ENCODE assay signal across 9 cellular contexts in the genomic region with DNA sequence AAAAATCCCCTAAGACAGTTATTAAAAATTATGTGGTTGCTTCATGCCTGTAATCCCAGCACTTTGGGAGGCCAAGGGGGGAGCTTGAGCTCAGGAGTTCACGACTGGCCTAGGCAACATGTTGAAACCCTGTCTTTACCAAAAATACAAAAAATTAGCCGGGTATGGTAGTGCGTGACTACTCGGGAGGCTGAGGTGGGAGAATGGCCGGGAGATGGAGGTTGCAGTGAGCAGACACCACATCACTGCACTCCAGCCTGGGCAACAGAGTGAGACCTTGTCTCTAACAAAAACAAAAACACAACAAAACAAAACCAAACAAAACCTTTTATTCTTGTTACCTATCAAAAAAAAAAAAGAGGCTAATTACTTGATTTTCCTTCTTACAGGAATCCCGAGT. TPM values are rescaled to one million over a fixed set of nuclear protein-coding genes. Genes with fewer than 3 reads are reported as not detected.
DNase-seq lines count a peak whose midpoint lies in the region; ATAC-seq and TF ChIP-seq lines count a peak whose summit lies in the region.
"Had no signal": no experiment of that assay in that cellular context is flagged by ENCODE, and none has a peak within 500 bp of the region (broad histone marks: within the 10 kb centered on the region; RNA-seq: fewer than 3 reads in every experiment).

No MANE protein-coding gene starts in this region.

- intact Hi-C loops in sigmoid colon (cut with DNase I) (loop anchor here (5.0 to 10.0 kb wide), 2 partner anchors 105 to 118 kb away; no protein-coding TSS in a partner anchor), heart right ventricle (cut with DNase I) (loop anchor here in 6 of 10 donors (2.0 to 10.0 kb wide), 8 partner anchors 31 to 1835 kb away; a partner anchor contains a TSS)

- peak overlapping the region; percentile 54 for H3K4me3 ChIP-seq in HFF-Myc (replicated peaks; ENCODE audit: low read depth, low read length)
- H3K4me3 ChIP-seq in epithelial cell of proximal tubule (ENCODE audit: low read depth, low read length), result peak overlapping the region; percentile 76
- no peak overlapping the region for H3K4me3 ChIP-seq in sigmoid colon
- H3K4me3 ChIP-seq in heart right ventricle, result peak overlapping the region in 3 of 10 donors; percentile 60 to 73 (median 64)

- peak overlapping the region in 3 of 4 donors; percentile 93 to 99 (median 95) for H3K27ac ChIP-seq in sigmoid colon
- peak overlapping the region in 1 of 10 donors; percentile 94 for H3K27ac ChIP-seq in heart right ventricle

- ATAC-seq in T-helper 17 cell (no peak), heart right ventricle (no peak), HG02973 (IDR thresholded peaks at IDR 0.05; ENCODE audit: unreplicated experiment) (no peak)

- peak overlapping the region; percentile 95 for H3K4me3 Mint-ChIP-seq in T-helper 17 cell

- TF ChIP-seq POLR2A in sigmoid colon (IDR thresholded peaks at IDR 0.05), result no peak

- H3K27ac Mint-ChIP-seq in T-helper 17 cell, result peak overlapping the region; percentile 94

- no peak for TF ChIP-seq CTCF in HFF-Myc (IDR thresholded peaks at IDR 0.05; ENCODE audit: low read depth, low read length, missing control alignments)
- no peak for TF ChIP-seq CTCF in epithelial cell of proximal tubule (conservative IDR thresholded peaks at IDR 0.05; ENCODE audit: low read depth, low read length)
- no peak for TF ChIP-seq CTCF in sigmoid colon (IDR thresholded peaks at IDR 0.05)
- no peak for TF ChIP-seq CTCF in GM20000 (IDR thresholded peaks at IDR 0.05; ENCODE audit: extremely low read depth, missing control alignments)
- no peak for TF ChIP-seq CTCF in heart right ventricle (IDR thresholded peaks at IDR 0.05)

- H3K9me3 ChIP-seq in T-helper 17 cell (ENCODE audit: control insufficient read depth, low read length, poor library complexity, severe bottlenecking) (no peaks in the 10 kb centered on the region), sigmoid colon (no peaks in the 10 kb centered on the region), heart right ventricle (no peaks in the 10 kb centered on the region)

- H3K4me1 ChIP-seq in sigmoid colon (peaks cover 0 to 34% (median 27%) of the 10 kb centered on the region in 4 donors), heart right ventricle (peaks cover 0 to 68% (median 37%) of the 10 kb centered on the region in 9 donors)

- H3K27me3 ChIP-seq in sigmoid colon (no peaks in the 10 kb centered on the region), heart right ventricle (no peaks in the 10 kb centered on the region)

- no peak for DNase-seq in HFF-Myc (ENCODE audit: extremely low read depth, low read depth)
- no peak for DNase-seq in T-helper 17 cell
- no peak for DNase-seq in epithelial cell of proximal tubule (ENCODE audit: low read depth)
- DNase-seq in sigmoid colon, result no peak
- no peak for DNase-seq in GM20000 (ENCODE audit: low spot score)
- no peak for DNase-seq in heart right ventricle
- no peak for DNase-seq in activated gamma-delta T cell treated with Interleukin-2 at 50 U/mL for 16 hours
- DNase-seq: NK-92 treated with Interleukin-12 subunit alpha and Interleukin-12 subunit beta, amount 100 ng/mL, for 24 hours had no signal

- TF ChIP-seq EP300 in sigmoid colon (IDR thresholded peaks at IDR 0.05), result no peak

- H3K36me3 ChIP-seq in sigmoid colon (no peaks in the 10 kb centered on the region), heart right ventricle (peaks cover 0 to 10% (median 0%) of the 10 kb centered on the region in 9 donors)

- peaks cover 3% of the 10 kb centered on the region for H3K36me3 Mint-ChIP-seq in T-helper 17 cell (ENCODE audit: low read depth)

- WGBS in sigmoid colon, 2 donors, result 23 to 55% methylated on average over 6 of the region's 6 CpGs
- 76 to 82% methylated on average over 6 of the region's 6 CpGs for WGBS in heart right ventricle, 2 donors

- H3K27me3 Mint-ChIP-seq in T-helper 17 cell, result no peaks in the 10 kb centered on the region

- peaks cover 30% of the 10 kb centered on the region for H3K4me1 Mint-ChIP-seq in T-helper 17 cell

RNA-seq across cellular contexts. Expression of a gene that starts 2.1 kb away (rescaled TPM):
- total RNA-seq in T-helper 17 cell (100 to 1,000 TPM in 1 of 2 donors, 10 to 100 TPM in 1; 92.8 to 100 TPM), epithelial cell of proximal tubule (12.0 and 12.8 TPM in 2 replicates), sigmoid colon (10 to 100 TPM; 18.6 to 21.0 (median 20.1) TPM), heart right ventricle (10 to 100 TPM; 34.2 to 45.6 (median 40.2) TPM)
- polyA plus RNA-seq in sigmoid colon (10 to 100 TPM in 1 of 3 donors, 1 to 10 TPM in 2; 2.4 to 10.3 (median 3.9) TPM), heart right ventricle (1 to 10 TPM; 4.7 to 5.9 TPM)

RNA-seq across cellular contexts. Expression of a gene that starts 50.6 kb away (rescaled TPM):
- total RNA-seq in T-helper 17 cell (1 to 10 TPM in 1 of 2 donors, under 1 TPM in 1; 0.80 to 1.7 TPM), epithelial cell of proximal tubule (6.5 and 9.1 TPM in 2 replicates), sigmoid colon (1 to 10 TPM in 1 of 4 donors, under 1 TPM in 3; 0.68 to 2.2 (median 0.77) TPM), heart right ventricle (1 to 10 TPM; 1.4 to 7.9 (median 2.2) TPM)
- polyA plus RNA-seq in sigmoid colon (10 to 100 TPM in 1 of 3 donors, 1 to 10 TPM in 2; 2.5 to 15.2 (median 3.6) TPM), heart right ventricle (1 to 10 TPM; 1.8 to 4.5 TPM)

Comparison
In these comparisons a context has a peak if more than half of its experiments do, and no peak if none do; other contexts are left out.
1. H3K4me3 ChIP-seq: peak in HFF-Myc (single experiment) and epithelial cell of proximal tubule (single experiment); none in sigmoid colon (0 of 4).